13 cellular contexts compared by ENCODE assay signal in the genomic region with DNA sequence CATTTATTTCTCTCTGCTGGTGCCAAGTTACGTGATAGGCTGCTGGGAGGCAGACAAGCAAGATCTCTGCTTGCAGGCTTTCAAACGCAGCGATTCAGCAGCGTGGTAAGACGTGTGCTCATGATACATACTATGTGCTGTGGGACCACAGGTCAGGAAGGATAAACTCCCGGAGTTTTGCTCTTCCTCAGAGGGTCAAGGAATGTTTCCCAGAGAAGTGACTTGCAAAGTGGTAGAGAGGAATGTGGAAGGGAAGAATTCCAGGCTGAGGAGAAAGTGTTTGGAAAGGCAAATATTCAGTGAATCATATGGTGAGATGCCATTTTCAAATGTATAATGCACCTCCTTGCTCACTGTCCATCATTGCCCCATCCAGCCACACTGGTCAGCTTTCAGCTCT. TPM values are rescaled to one million over a fixed set of nuclear protein-coding genes. Genes with fewer than 3 reads are reported as not detected.
DNase-seq lines count a peak whose midpoint lies in the region; ATAC-seq and TF ChIP-seq lines count a peak whose summit lies in the region.
"Had no signal": no experiment of that assay in that cellular context is flagged by ENCODE, and none has a peak within 500 bp of the region (broad histone marks: within the 10 kb centered on the region; RNA-seq: fewer than 3 reads in every experiment).

No MANE protein-coding gene starts in this region.

- H3K4me1 ChIP-seq in SJCRH30: peaks cover 22% of the 10 kb centered on the region

- H3K9me3 ChIP-seq in SJCRH30 (replicated peaks): no peaks in the 10 kb centered on the region
- H3K9me3 ChIP-seq: BLaER1, SJSA1 had no signal

- intact Hi-C loops in natural killer cell (cut with micrococcal nuclease): no loop called here

- H3K4me1 Mint-ChIP-seq in natural killer cell: peaks cover 67 to 72% of the 10 kb centered on the region in 2 donors

- H3K27me3 Mint-ChIP-seq in natural killer cell (ENCODE audit: low read depth in 2 of 2): no peaks in the 10 kb centered on the region

- TF ChIP-seq CTCF in AG10803 (conservative IDR thresholded peaks at IDR 0.05; ENCODE audit: low read length) (no peak), natural killer cell (IDR thresholded peaks at IDR 0.05) (no peak)

- H3K27ac Mint-ChIP-seq in natural killer cell: peak overlapping the region; percentile 22 to 75
- H3K27ac Mint-ChIP-seq: activated T-helper 2 cell treated with anti-CD3 and anti-CD28 coated beads, Interferon-gamma antibody, Interleukin-2, Interleukin-4, amounts not matched to agents 10 μg/mL and 5 μg/mL and 100 μg/mL, durations not matched to agents 14 hours and 24 hours and 36 hours had no signal

- no peak overlapping the region for H3K4me3 Mint-ChIP-seq in natural killer cell

- no peaks in the 10 kb centered on the region for H3K36me3 ChIP-seq in SJCRH30
- H3K36me3 ChIP-seq: BLaER1 had no signal

- peak overlapping the region; percentile 32 for H3K27ac ChIP-seq in epithelial cell of prostate
- no peak overlapping the region for H3K27ac ChIP-seq in SJCRH30
- H3K27ac ChIP-seq: BLaER1, SJSA1 had no signal

- H3K4me3 ChIP-seq in AG10803 (ENCODE audit: low read length) (no peak overlapping the region), SJCRH30 (no peak overlapping the region)
- H3K4me3 ChIP-seq: BLaER1, SJSA1 had no signal

- ATAC-seq in natural killer cell: no peak
- no peak for ATAC-seq in GM19455 (IDR thresholded peaks at IDR 0.05; ENCODE audit: unreplicated experiment)

- H3K27me3 ChIP-seq in SJCRH30: no peaks in the 10 kb centered on the region
- H3K27me3 ChIP-seq: BLaER1, SJSA1 had no signal

- no peaks in the 10 kb centered on the region for H3K9me3 Mint-ChIP-seq in natural killer cell
- H3K9me3 Mint-ChIP-seq: activated T-helper 2 cell treated with anti-CD3 and anti-CD28 coated beads, Interferon-gamma antibody, Interleukin-2, Interleukin-4, amounts not matched to agents 10 μg/mL and 5 μg/mL and 100 μg/mL, durations not matched to agents 14 hours and 24 hours and 36 hours had no signal

- no peaks in the 10 kb centered on the region for H3K36me3 Mint-ChIP-seq in natural killer cell

- DNase-seq in AG10803 (ENCODE audit: low read depth): peak; percentile 83
- DNase-seq in M059J (ENCODE audit: low read depth): peak; percentile 30
- no peak for DNase-seq in epithelial cell of prostate (ENCODE audit: low read depth, low spot score)
- no peak for DNase-seq in natural killer cell
- DNase-seq in T1000 (lab: John Stamatoyannopoulos, UW): no peak
- no peak for DNase-seq in NCI-H510A treated with DMSO at 0.1 percent for 48 hours (lab: John Stamatoyannopoulos, UW)
- DNase-seq in SJCRH30: no peak
- DNase-seq: activated CD4-positive, alpha-beta T cell treated with anti-CD3 and anti-CD28 coated beads for 1 hour; NCI-H526 had no signal

RNA-seq across cellular contexts. Expression of gene UTRN, which starts 46.5 kb away (rescaled TPM):
- 74.4 and 93.3 TPM in 2 replicates for total RNA-seq in M059J (2014; rRNA removed; shearing (Covaris generic))
- 100 to 1,000 TPM; 584 to 715 (median 591) TPM for total RNA-seq in natural killer cell
- total RNA-seq in SJCRH30 (2014; rRNA removed; shearing (Covaris generic)): 67.8 and 74.7 TPM in 2 replicates

Comparison
In these comparisons a context has a peak if more than half of its experiments do, and no peak if none do; other contexts are left out.
1. DNase-seq: peak in AG10803 (single experiment) and M059J (single experiment); none in epithelial cell of prostate (single experiment), natural killer cell (single experiment), T1000 (single experiment), NCI-H510A treated with DMSO at 0.1 percent for 48 hours (single experiment) and SJCRH30 (0 of 2).